14 cellular contexts compared by ENCODE assay signal in the genomic region with DNA sequence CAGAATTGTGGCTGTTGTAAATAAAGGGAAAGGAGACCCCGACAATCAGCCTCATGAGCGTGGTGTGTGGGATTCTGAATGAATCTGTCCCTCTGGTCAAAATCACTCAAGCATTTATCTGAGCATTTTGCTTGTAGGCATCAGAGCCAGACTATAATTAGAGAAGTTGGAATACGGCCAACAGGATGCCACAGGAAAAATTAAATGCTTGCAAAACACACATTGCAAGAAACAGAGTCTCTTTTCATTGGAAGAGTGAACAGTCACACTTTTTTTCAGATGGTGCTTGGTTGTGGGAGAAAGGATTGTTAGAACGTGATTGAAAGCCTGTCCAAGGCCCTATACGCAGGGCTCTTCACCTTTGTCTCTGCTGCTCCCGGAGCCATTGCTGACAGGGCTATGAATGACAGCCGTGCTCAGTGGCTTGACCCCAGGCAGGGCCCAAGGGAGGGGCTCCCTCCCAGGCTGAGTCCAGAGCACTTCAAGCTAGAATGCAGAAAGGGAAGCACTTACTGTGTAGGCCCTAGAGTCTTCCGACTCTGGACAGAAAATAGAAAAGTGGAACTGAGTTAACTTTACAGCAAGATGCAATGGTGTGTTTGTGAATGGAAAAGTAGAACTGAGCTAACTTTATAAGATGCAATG. TPM values are rescaled to one million over a fixed set of nuclear protein-coding genes. Genes with fewer than 3 reads are reported as not detected.
DNase-seq lines count a peak whose midpoint lies in the region; ATAC-seq and TF ChIP-seq lines count a peak whose summit lies in the region.
"Had no signal": no experiment of that assay in that cellular context is flagged by ENCODE, and none has a peak within 500 bp of the region (broad histone marks: within the 10 kb centered on the region; RNA-seq: fewer than 3 reads in every experiment).

No MANE protein-coding gene starts in this region.

- H3K4me1 ChIP-seq in SK-N-SH (ENCODE audit: control insufficient read depth in 1 of 2, insufficient read depth in 2 of 2, low read depth in 1 of 2, low read length in 1 of 2): peaks cover 0 to 19% of the 10 kb centered on the region in 2 experiments; a peak in 2 of 4 replicates
- H3K4me1 ChIP-seq in H9 (ENCODE audit: insufficient read depth, low read length): no peaks in the 10 kb centered on the region; the same call in 1 of the 2 replicates

- no peak overlapping the region for H2BK12ac ChIP-seq in H9 (ENCODE audit: insufficient read length, low read depth, low read length)

- TF ChIP-seq EP300 in SK-N-SH (IDR thresholded peaks at IDR 0.05; ENCODE audit: borderline replicate concordance in 1 of 2, low read depth in 1 of 2, low read length in 1 of 2): peak in 1 of 2 experiments; percentile 70; a peak in 1 of 4 replicates

- intact Hi-C loops in CD4-positive, alpha-beta T cell (cut with DNase I, micrococcal nuclease): no loop called here

- no peak overlapping the region; a peak in 1 of 4 replicates for H3K4me3 ChIP-seq in SK-N-SH (ENCODE audit: low read depth in 2 of 2, low read length in 1 of 2)
- H3K4me3 ChIP-seq: smooth muscle cell had no signal

- H3K27me3 Mint-ChIP-seq in H9 (ENCODE audit: low read depth): peaks cover 2% of the 10 kb centered on the region
- H3K27me3 Mint-ChIP-seq in CD4-positive, alpha-beta T cell: peaks cover 24% of the 10 kb centered on the region

- H3K27me3 ChIP-seq in SK-N-SH (ENCODE audit: insufficient read depth) (no peaks in the 10 kb centered on the region), H9 (ENCODE audit: insufficient read depth, low read length) (no peaks in the 10 kb centered on the region)
- H3K27me3 ChIP-seq in CD4-positive, alpha-beta T cell (ENCODE audit: control insufficient read depth, insufficient read depth, low read length): no peaks in the 10 kb centered on the region

- no peaks in the 10 kb centered on the region for H3K23me2 ChIP-seq in H9 (ENCODE audit: insufficient read length, low read depth, low read length, poor library complexity, severe bottlenecking)

- H3K23ac ChIP-seq in H9 (ENCODE audit: insufficient read length, low read depth, low read length): no peak overlapping the region

- no peak overlapping the region for H4K5ac ChIP-seq in H9 (ENCODE audit: insufficient read length, low read depth, low read length)

- POLR2A ChIA-PET in SK-N-SH (lab: Yijun Ruan, JAX): no interaction called here
- POLR2A ChIA-PET in CD4-positive, alpha-beta T cell (lab: Charles Lee): interaction anchor here (0.5 kb wide), 1 partner anchor 11 kb away, joined by 3 read pairs; no protein-coding TSS in a partner anchor

- H3K4ac ChIP-seq in H9 (ENCODE audit: low read depth, low read length): no peak overlapping the region

- no peak overlapping the region for H3K14ac ChIP-seq in H9 (ENCODE audit: insufficient read depth, low read length)

- H3T11ph ChIP-seq in H9 (ENCODE audit: low read length): no peak overlapping the region

- WGBS in SK-N-SH (ENCODE audit: low lambda C conversion rate): 8% methylated on average over 8 of the region's 8 CpGs
- WGBS in H9 (ENCODE audit: extremely low coverage, insufficient read length, low lambda C conversion rate): no CpG with 5 or more reads among the region's 8 CpGs

- H4K91ac ChIP-seq in H9 (ENCODE audit: insufficient read length, low read depth, low read length): no peak overlapping the region

- H2BK120ac ChIP-seq in H9 (ENCODE audit: low read depth, low read length, poor library complexity, severe bottlenecking): no peak overlapping the region

- no peak overlapping the region for H2AK5ac ChIP-seq in H9 (ENCODE audit: insufficient read length, low read length)

- H3K79me2 ChIP-seq in SK-N-SH (ENCODE audit: insufficient read depth) (no peaks in the 10 kb centered on the region), H9 (ENCODE audit: insufficient read depth, low read length) (no peaks in the 10 kb centered on the region; the same call in 1 of the 2 replicates)

- H3K18ac ChIP-seq in H9 (ENCODE audit: insufficient read length, low read depth, low read length): no peak overlapping the region

- H3K56ac ChIP-seq in H9 (ENCODE audit: insufficient read length, low read depth, low read length): no peak overlapping the region

- no peak overlapping the region for H3K4me3 Mint-ChIP-seq in H9
- H3K4me3 Mint-ChIP-seq in CD4-positive, alpha-beta T cell: no peak overlapping the region
- H3K4me3 Mint-ChIP-seq: activated T-cell treated with anti-CD3 and anti-CD28 coated beads, Interleukin-2, amount 50 U/mL, for 72 hours; CD8-positive, alpha-beta memory T cell had no signal

- DNase-seq in DMS79 (lab: John Stamatoyannopoulos, UW): peak; percentile 75
- DNase-seq in NCI-H1092 treated with DMSO at 0.1 percent for 48 hours (lab: John Stamatoyannopoulos, UW): peak; percentile 64
- peak; percentile 67 for DNase-seq in SK-N-SH
- peak; percentile 6 for DNase-seq in middle frontal gyrus (ENCODE audit: extremely low spot score, low spot score)
- DNase-seq in H9: no peak
- DNase-seq in CD4-positive, alpha-beta T cell: no peak
- DNase-seq in NCI-H446 (lab: John Stamatoyannopoulos, UW): no peak
- DNase-seq: activated T-cell treated with anti-CD3 and anti-CD28 coated beads, Interleukin-2, amount 50 U/mL, for 72 hours; CD8-positive, alpha-beta memory T cell; KG1; PC-3; WERI-Rb-1 had no signal

- no peak overlapping the region for H2BK20ac ChIP-seq in H9 (ENCODE audit: low read depth, low read length, poor library complexity, severe bottlenecking)

- H4K8ac ChIP-seq in H9 (replicated peaks; ENCODE audit: insufficient read length, low read depth, low read length): no peak overlapping the region

- CTCF ChIA-PET in SK-N-SH (lab: Yijun Ruan, JAX): interaction anchor here (0.8 to 1.7 kb wide), 5 partner anchors 9 to 296 kb away, joined by 3 to 5 read pairs (median 3); no protein-coding TSS in a partner anchor
- CTCF ChIA-PET in CD4-positive, alpha-beta T cell (lab: Charles Lee): no interaction called here

- no peaks in the 10 kb centered on the region for H3K9me3 Mint-ChIP-seq in H9
- H3K9me3 Mint-ChIP-seq in CD4-positive, alpha-beta T cell: no peaks in the 10 kb centered on the region
- H3K9me3 Mint-ChIP-seq: activated T-cell treated with anti-CD3 and anti-CD28 coated beads, Interleukin-2, amount 50 U/mL, for 72 hours; CD8-positive, alpha-beta memory T cell had no signal

- H4K20me1 ChIP-seq in SK-N-SH (ENCODE audit: insufficient read depth): no peaks in the 10 kb centered on the region
- H4K20me1 ChIP-seq in H9 (ENCODE audit: control insufficient read depth, insufficient read depth, insufficient read length): no peaks in the 10 kb centered on the region

- no peak overlapping the region for H3K9ac ChIP-seq in SK-N-SH
- H3K9ac ChIP-seq in H9 (ENCODE audit: extremely low read depth, insufficient read length, low read length): no peak overlapping the region

- H2BK5ac ChIP-seq in H9 (ENCODE audit: insufficient read length, low read length): no peak overlapping the region

- H3K9me3 ChIP-seq in SK-N-SH (no peaks in the 10 kb centered on the region), H9 (ENCODE audit: control insufficient read depth, low read depth, low read length) (no peaks in the 10 kb centered on the region)
- no peaks in the 10 kb centered on the region for H3K9me3 ChIP-seq in CD4-positive, alpha-beta T cell (ENCODE audit: control insufficient read depth, low read length)

- ATAC-seq in CD4-positive, alpha-beta T cell (ENCODE audit: poor library complexity): no peak
- ATAC-seq in HG02571 (IDR thresholded peaks at IDR 0.05; ENCODE audit: unreplicated experiment): no peak
- ATAC-seq: activated T-cell treated with anti-CD3 and anti-CD28 coated beads, Interleukin-2, amount 50 U/mL, for 72 hours; PC-3 had no signal

- H3K27ac Mint-ChIP-seq in H9: no peak overlapping the region
- no peak overlapping the region for H3K27ac Mint-ChIP-seq in CD4-positive, alpha-beta T cell
- H3K27ac Mint-ChIP-seq: activated T-cell treated with anti-CD3 and anti-CD28 coated beads, Interleukin-2, amount 50 U/mL, for 72 hours; CD8-positive, alpha-beta memory T cell had no signal

- peaks cover 3% of the 10 kb centered on the region for H3K79me1 ChIP-seq in H9 (ENCODE audit: insufficient read depth, low read depth, low read length, poor library complexity, severe bottlenecking)

- TF ChIP-seq CTCF in SK-N-SH (IDR thresholded peaks at IDR 0.05): no peak
- no peak for TF ChIP-seq CTCF in H9 (conservative IDR thresholded peaks at IDR 0.05)
- TF ChIP-seq CTCF in CD4-positive, alpha-beta T cell (IDR thresholded peaks at IDR 0.05): no peak

- no peaks in the 10 kb centered on the region; a peak in 1 of 7 replicates for H3K36me3 Mint-ChIP-seq in H9 (ENCODE audit: insufficient read depth in 1 of 3, low read depth in 3 of 3)
- H3K36me3 Mint-ChIP-seq in CD4-positive, alpha-beta T cell (ENCODE audit: low read depth): no peaks in the 10 kb centered on the region
- H3K36me3 Mint-ChIP-seq: CD8-positive, alpha-beta memory T cell had no signal

- no peaks in the 10 kb centered on the region for H3K9me2 ChIP-seq in SK-N-SH

- H3F3A ChIP-seq in SK-N-SH (replicated peaks; ENCODE audit: insufficient read depth): no peaks in the 10 kb centered on the region

- H3K4me2 ChIP-seq in SK-N-SH (no peak overlapping the region), H9 (ENCODE audit: insufficient read depth, insufficient read length, low read length) (no peak overlapping the region)
- H3K4me2 ChIP-seq: smooth muscle cell had no signal

- TF ChIP-seq RAD21 in SK-N-SH (IDR thresholded peaks at IDR 0.05; ENCODE audit: low read length): peak; percentile 12; the same call in 1 of the 2 replicates

- H2AFZ ChIP-seq in SK-N-SH (ENCODE audit: low read depth) (no peak overlapping the region), H9 (ENCODE audit: low read length) (no peak overlapping the region)

- peaks cover 10 to 12% of the 10 kb centered on the region in 2 experiments for H3K4me1 Mint-ChIP-seq in H9
- H3K4me1 Mint-ChIP-seq in CD4-positive, alpha-beta T cell (ENCODE audit: low read depth): no peaks in the 10 kb centered on the region

- no peaks in the 10 kb centered on the region for H3K36me3 ChIP-seq in SK-N-SH (replicated peaks in 1 of 2; ENCODE audit: control insufficient read depth in 1 of 2, insufficient read depth in 2 of 2, low read length in 1 of 2)
- H3K36me3 ChIP-seq: WERI-Rb-1 had no signal

- H3K27ac ChIP-seq in SK-N-SH (ENCODE audit: low read depth in 2 of 2, low read length in 1 of 2) (peak overlapping the region in 1 of 2 experiments; percentile 60; a peak in 2 of 4 replicates), H9 (ENCODE audit: insufficient read length, low read depth, low read length) (no peak overlapping the region)
- H3K27ac ChIP-seq in CD4-positive, alpha-beta T cell (ENCODE audit: low read depth, low read length): no peak overlapping the region
- H3K27ac ChIP-seq: WERI-Rb-1 had no signal

- no peak overlapping the region for H2BK15ac ChIP-seq in H9 (ENCODE audit: low read depth, low read length)

TF ChIP-seq in SK-N-SH, 30 proteins besides CTCF, POLR2A, EP300 and RAD21 (continues in another document):
- no peak for TF ChIP-seq FOSL2 (IDR thresholded peaks at IDR 0.05; ENCODE audit: borderline replicate concordance, low read depth)
- no peak for TF ChIP-seq RFX5 (IDR thresholded peaks at IDR 0.05; ENCODE audit: low read length)
- TF ChIP-seq CHD2 (IDR thresholded peaks at IDR 0.05; ENCODE audit: low read length, partially characterized antibody): peak; percentile 30

RNA-seq across cellular contexts. Expression of a gene that starts 59.8 kb away (rescaled TPM):
- not detected in 2 replicates for polyA plus RNA-seq in SK-N-SH (2012; rRNA removed)
- polyA plus RNA-seq in SK-N-SH (2012; cell fraction: cytosol; rRNA removed): not detected in 2 replicates
- not detected in 2 replicates for polyA plus RNA-seq in SK-N-SH (2012; cell fraction: nucleus; rRNA removed)
- total RNA-seq in H9 (2021): 12.7 and 13.2 TPM in 2 replicates
- 1 to 10 TPM; 1.1 to 1.5 TPM for total RNA-seq in CD4-positive, alpha-beta T cell
- total RNA-seq: PC-3, smooth muscle cell had no signal

Comparison
In these comparisons a context has a peak if more than half of its experiments do, and no peak if none do; other contexts are left out.
1. DNase-seq: peak in DMS79 (single experiment), NCI-H1092 treated with DMSO at 0.1 percent for 48 hours (single experiment), SK-N-SH (single experiment) and middle frontal gyrus (single experiment); none in H9 (single experiment), CD4-positive, alpha-beta T cell (0 of 10) and NCI-H446 (0 of 2).